17 cellular contexts compared by ENCODE assay signal in genomic region chr5:134413046-134413445, GRCh38. TPM values are rescaled to one million over a fixed set of nuclear protein-coding genes. Genes with fewer than 3 reads are reported as not detected.
DNase-seq lines count a peak whose midpoint lies in the region; ATAC-seq and TF ChIP-seq lines count a peak whose summit lies in the region.
"Had no signal": no experiment of that assay in that cellular context is flagged by ENCODE, and none has a peak within 500 bp of the region (broad histone marks: within the 10 kb centered on the region; RNA-seq: fewer than 3 reads in every experiment).

No MANE protein-coding gene starts in this region.

- intact Hi-C loops in body of pancreas (cut with DNase I): loop anchor here (10.0 kb wide), 1 partner anchor 102 kb away; no protein-coding TSS in a partner anchor

- no peak for ATAC-seq in DND-41 (ENCODE audit: insufficient read depth, low read depth)
- no peak for ATAC-seq in body of pancreas

- peaks cover 20% of the 10 kb centered on the region for H3K36me3 ChIP-seq in DND-41 (ENCODE audit: insufficient read depth, low read length)
- H3K36me3 ChIP-seq in body of pancreas (replicated peaks in 1 of 2; ENCODE audit: insufficient read depth in 1 of 2, low read depth in 2 of 2): no peaks in the 10 kb centered on the region

- no peak overlapping the region for H3K4me3 ChIP-seq in DND-41 (ENCODE audit: low read depth in 1 of 2, low read length in 2 of 2)
- H3K4me3 ChIP-seq in body of pancreas: no peak overlapping the region

- no peaks in the 10 kb centered on the region for H3K27me3 ChIP-seq in DND-41 (ENCODE audit: insufficient read depth, low read length, poor library complexity)
- H3K27me3 ChIP-seq in body of pancreas: no peaks in the 10 kb centered on the region

- H3K4me3 Mint-ChIP-seq in T-helper 2 cell treated with Interferon-gamma antibody and Interleukin-4, amounts not matched to agents 5 μg/mL and 100 μg/mL, for 36 hours: peak overlapping the region; percentile 93
- H3K4me3 Mint-ChIP-seq in neural crest cell: peak overlapping the region; percentile 96
- H3K4me3 Mint-ChIP-seq in osteocyte (ENCODE audit: unreplicated experiment): no peak overlapping the region

- no peaks in the 10 kb centered on the region for H3K27me3 Mint-ChIP-seq in T-helper 2 cell treated with Interferon-gamma antibody and Interleukin-4, amounts not matched to agents 5 μg/mL and 100 μg/mL, for 36 hours (ENCODE audit: low read depth)
- H3K27me3 Mint-ChIP-seq in neural crest cell (ENCODE audit: low read depth): no peaks in the 10 kb centered on the region
- H3K27me3 Mint-ChIP-seq in osteocyte (ENCODE audit: unreplicated experiment): no peaks in the 10 kb centered on the region

- peaks cover 4% of the 10 kb centered on the region; the same call in 1 of the 2 replicates for H4K20me1 ChIP-seq in DND-41 (ENCODE audit: insufficient read depth, low read length)

- peak overlapping the region; percentile 99; the same call in 1 of the 2 replicates for H3K4me2 ChIP-seq in DND-41 (ENCODE audit: insufficient read depth, low read length)

- peaks cover 38% of the 10 kb centered on the region for H3K4me1 ChIP-seq in DND-41 (ENCODE audit: insufficient read depth, low read length)
- peaks cover 78% of the 10 kb centered on the region for H3K4me1 ChIP-seq in body of pancreas

- peaks cover 39% of the 10 kb centered on the region for H3K79me2 ChIP-seq in DND-41 (ENCODE audit: insufficient read depth, low read length)

- peaks cover 6% of the 10 kb centered on the region for H3K36me3 Mint-ChIP-seq in T-helper 2 cell treated with Interferon-gamma antibody and Interleukin-4, amounts not matched to agents 5 μg/mL and 100 μg/mL, for 36 hours (ENCODE audit: low read depth)
- H3K36me3 Mint-ChIP-seq in neural crest cell (ENCODE audit: low read depth) (no peaks in the 10 kb centered on the region), osteocyte (ENCODE audit: unreplicated experiment) (no peaks in the 10 kb centered on the region)

- TF ChIP-seq CTCF in DND-41 (IDR thresholded peaks at IDR 0.05; ENCODE audit: borderline replicate concordance, extremely low read depth, low read length, poor library complexity, severe bottlenecking) (no peak), body of pancreas (IDR thresholded peaks at IDR 0.05) (no peak), neural crest cell (conservative IDR thresholded peaks at IDR 0.05) (no peak), osteocyte (IDR thresholded peaks at IDR 0.05) (no peak)

- H3K9ac ChIP-seq in DND-41 (ENCODE audit: low read depth, low read length): no peak overlapping the region

- 50 to 57% methylated on average over 2 of the region's 2 CpGs for WGBS in body of pancreas, 2 donors

- H2AFZ ChIP-seq in DND-41 (ENCODE audit: low read depth, low read length): peak overlapping the region; percentile 74; the same call in 1 of the 2 replicates

- no peaks in the 10 kb centered on the region for H3K9me3 ChIP-seq in DND-41 (ENCODE audit: insufficient read depth, low read length, severe bottlenecking)
- H3K9me3 ChIP-seq in body of pancreas: no peaks in the 10 kb centered on the region

- TF ChIP-seq POLR2A in body of pancreas (IDR thresholded peaks at IDR 0.05): no peak

- no peak for DNase-seq in T-helper 2 cell treated with Interferon-gamma antibody and Interleukin-4, amounts not matched to agents 5 μg/mL and 100 μg/mL, for 36 hours (ENCODE audit: low spot score)
- DNase-seq in T-helper 2 cell: no peak
- DNase-seq in DND-41: no peak
- DNase-seq in body of pancreas: no peak
- no peak for DNase-seq in neural crest cell (ENCODE audit: low read depth, low spot score)
- no peak for DNase-seq in hypothalamus (lab: John Stamatoyannopoulos, UW)
- no peak for DNase-seq in mesenteric fat pad (ENCODE audit: low spot score)
- DNase-seq in osteocyte (ENCODE audit: extremely low spot score, unreplicated experiment): no peak
- DNase-seq: 8988T; activated CD8-positive, alpha-beta memory T cell treated with anti-CD3 and anti-CD28 coated beads for 24 hours; activated naive CD4-positive, alpha-beta T cell treated with anti-CD3 and anti-CD28 coated beads, Interleukin-2, amount 50 U/mL, for 16 hours; GDM1; kidney; NCI-H2081 treated with DMSO at 0.1 percent for 48 hours; NCI-H748 treated with DMSO at 0.1 percent for 48 hours; retina; stimulated activated CD4-positive, alpha-beta T cell treated with anti-CD3 and anti-CD28 coated beads, Interleukin-2, amount 100 ng/mL, for 24 hours had no signal

- H3K4me1 Mint-ChIP-seq in T-helper 2 cell treated with Interferon-gamma antibody and Interleukin-4, amounts not matched to agents 5 μg/mL and 100 μg/mL, for 36 hours (ENCODE audit: low read depth): peaks cover 22% of the 10 kb centered on the region
- H3K4me1 Mint-ChIP-seq in neural crest cell: peaks cover 28% of the 10 kb centered on the region
- peaks cover 15% of the 10 kb centered on the region for H3K4me1 Mint-ChIP-seq in osteocyte (ENCODE audit: unreplicated experiment)

- no peak overlapping the region for H3K27ac Mint-ChIP-seq in T-helper 2 cell treated with Interferon-gamma antibody and Interleukin-4, amounts not matched to agents 5 μg/mL and 100 μg/mL, for 36 hours
- H3K27ac Mint-ChIP-seq in neural crest cell (ENCODE audit: unreplicated experiment) (no peak overlapping the region), osteocyte (ENCODE audit: unreplicated experiment) (no peak overlapping the region)

- no peak overlapping the region for H3K27ac ChIP-seq in DND-41 (ENCODE audit: low read length)
- H3K27ac ChIP-seq in body of pancreas: peak overlapping the region; percentile 80 to 91 (median 88)

- H3K9me3 Mint-ChIP-seq in T-helper 2 cell treated with Interferon-gamma antibody and Interleukin-4, amounts not matched to agents 5 μg/mL and 100 μg/mL, for 36 hours: no peaks in the 10 kb centered on the region
- H3K9me3 Mint-ChIP-seq in neural crest cell (no peaks in the 10 kb centered on the region), osteocyte (ENCODE audit: unreplicated experiment) (no peaks in the 10 kb centered on the region)

RNA-seq across cellular contexts. Expression of gene CDKN2AIPNL, which starts 1.4 kb away (rescaled TPM):
- 10 to 100 TPM in 1 of 2 donors, 1 to 10 TPM in 1; 3.0 to 14.5 TPM for total RNA-seq in body of pancreas
- total RNA-seq in neural crest cell: 47.0 and 55.1 TPM in 2 replicates
- 19.5 TPM for total RNA-seq in mesenteric fat pad
- total RNA-seq in osteocyte: 19.5 and 21.5 TPM in 2 replicates

RNA-seq across cellular contexts. Expression of gene UBE2B, which starts 41.7 kb away (rescaled TPM):
- total RNA-seq in body of pancreas: 10 to 100 TPM; 31.6 to 36.1 TPM
- 52.3 and 76.4 TPM in 2 replicates for total RNA-seq in neural crest cell
- 91.0 TPM for total RNA-seq in mesenteric fat pad
- 106 and 114 TPM in 2 replicates for total RNA-seq in osteocyte

RNA-seq across cellular contexts. Expression of gene CDKL3, which starts 46.1 kb away (rescaled TPM):
- total RNA-seq in body of pancreas (1 to 10 TPM in 1 of 2 donors, not detected in 1; 1.0 TPM), neural crest cell (5.1 and 5.4 TPM in 2 replicates), mesenteric fat pad (2.6 TPM), osteocyte (3.3 and 3.9 TPM in 2 replicates)
